ENCODE assay signal across 25 cellular contexts in the genomic region with DNA sequence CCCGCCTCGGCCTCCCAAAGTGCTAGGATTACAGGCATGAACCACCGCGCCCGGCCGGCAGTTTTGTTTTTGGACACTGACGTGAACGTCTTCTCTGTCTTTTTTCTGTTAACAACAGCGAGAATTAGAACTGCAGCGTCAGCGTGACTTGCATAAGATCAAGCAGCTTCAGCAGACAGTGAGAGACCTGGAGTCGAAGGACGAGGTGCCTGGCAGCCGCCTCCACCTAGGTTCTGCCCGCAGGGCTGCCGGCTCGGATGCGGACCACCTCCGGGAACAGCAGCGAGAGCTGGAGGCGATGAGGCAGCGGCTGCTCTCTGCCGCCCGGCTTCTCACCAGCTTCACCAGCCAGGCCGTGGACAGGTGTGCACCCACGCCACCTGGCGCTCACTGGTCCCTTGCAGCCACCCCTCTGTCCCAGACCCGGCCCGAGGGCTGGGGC.
"Had no signal": no experiment of that assay in that cellular context is flagged by ENCODE, and none has a peak within 500 bp of the region (broad histone marks: within the 10 kb centered on the region; RNA-seq: fewer than 3 reads in every experiment).

No MANE protein-coding gene starts in this region.

- H3K27me3 ChIP-seq: ascending aorta, brain microvascular endothelial cell, esophagus squamous epithelium, gastrocnemius medialis, sigmoid colon, testis had no signal

- H3K27ac Mint-ChIP-seq: activated CD4-positive, alpha-beta T cell treated with anti-CD3 and anti-CD28 coated beads, Interleukin-2, amount 10 ng/mL, durations not matched to agents 7 days and 5 days; activated CD8-positive, alpha-beta memory T cell treated with anti-CD3 and anti-CD28 coated beads, Interleukin-2, amount 10 ng/mL, durations not matched to agents 7 days and 5 days; endodermal cell; stimulated activated memory B cell treated with anti-CD40 and anti-IgM and Interleukin-4, amounts not matched to agents 10 μg/mL and 1 μg/mL and 100 μg/mL, for 72 hours; type B pancreatic cell had no signal

- ATAC-seq: activated CD8-positive, alpha-beta memory T cell treated with anti-CD3 and anti-CD28 coated beads, Interleukin-2, amount 10 ng/mL, durations not matched to agents 7 days and 5 days; activated CD8-positive, alpha-beta T cell treated with anti-CD3 and anti-CD28 coated beads for 36 hours; gastrocnemius medialis; left cardiac atrium; stimulated activated memory B cell treated with anti-CD40 and anti-IgM and Interleukin-4, amounts not matched to agents 10 μg/mL and 1 μg/mL and 100 μg/mL, for 72 hours had no signal

- H3K9me3 ChIP-seq: ascending aorta, esophagus squamous epithelium, gastrocnemius medialis, sigmoid colon, testis had no signal

- H3K27me3 Mint-ChIP-seq: activated CD4-positive, alpha-beta T cell treated with anti-CD3 and anti-CD28 coated beads, Interleukin-2, amount 10 ng/mL, durations not matched to agents 7 days and 5 days; activated CD8-positive, alpha-beta memory T cell treated with anti-CD3 and anti-CD28 coated beads, Interleukin-2, amount 10 ng/mL, durations not matched to agents 7 days and 5 days; activated CD8-positive, alpha-beta T cell treated with anti-CD3 and anti-CD28 coated beads for 36 hours; central memory CD8-positive, alpha-beta T cell; stimulated activated memory B cell treated with anti-CD40 and anti-IgM and Interleukin-4, amounts not matched to agents 10 μg/mL and 1 μg/mL and 100 μg/mL, for 72 hours; type B pancreatic cell had no signal

- H3K4me1 ChIP-seq: ascending aorta, esophagus squamous epithelium, gastrocnemius medialis, sigmoid colon, testis had no signal

- H3K4me1 Mint-ChIP-seq: activated CD4-positive, alpha-beta T cell treated with anti-CD3 and anti-CD28 coated beads, Interleukin-2, amount 10 ng/mL, durations not matched to agents 7 days and 5 days; endodermal cell had no signal

- H3K4me2 ChIP-seq: smooth muscle cell had no signal

- DNase-seq: activated CD4-positive, alpha-beta T cell treated with anti-CD3 and anti-CD28 coated beads, Interleukin-2, amount 10 ng/mL, durations not matched to agents 7 days and 5 days; activated CD4-positive, CD25-positive, alpha-beta regulatory T cell treated with anti-CD3 and anti-CD28 coated beads, Interleukin-2, amount 50 U/mL, for 72 hours; activated CD8-positive, alpha-beta memory T cell treated with anti-CD3 and anti-CD28 coated beads, Interleukin-2, amount 10 ng/mL, durations not matched to agents 7 days and 5 days; activated CD8-positive, alpha-beta T cell treated with anti-CD3 and anti-CD28 coated beads for 36 hours; activated gamma-delta T cell; activated naive CD4-positive, alpha-beta T cell treated with anti-CD3 and anti-CD28 coated beads, Interleukin-2, amount 50 U/mL, for 16 hours; activated T-cell treated with anti-CD3 and anti-CD28 coated beads for 4 hours; brain microvascular endothelial cell; endodermal cell; esophagus squamous epithelium; gastrocnemius medialis; left cardiac atrium; mesenchymal stem cell; occipital lobe; sigmoid colon; stimulated activated CD4-positive, alpha-beta T cell treated with anti-CD3 and anti-CD28 coated beads, Interleukin-15, amount 100 ng/mL, for 24 hours; SW 1271; T-helper 2 cell; testis had no signal

- H3K27ac ChIP-seq: ascending aorta, brain microvascular endothelial cell, coronary artery, esophagus squamous epithelium, sigmoid colon, testis had no signal

- H3K4me3 Mint-ChIP-seq: activated CD4-positive, alpha-beta T cell treated with anti-CD3 and anti-CD28 coated beads, Interleukin-2, amount 10 ng/mL, durations not matched to agents 7 days and 5 days; activated CD8-positive, alpha-beta memory T cell treated with anti-CD3 and anti-CD28 coated beads, Interleukin-2, amount 10 ng/mL, durations not matched to agents 7 days and 5 days; activated CD8-positive, alpha-beta T cell treated with anti-CD3 and anti-CD28 coated beads for 36 hours; central memory CD8-positive, alpha-beta T cell; endodermal cell; stimulated activated memory B cell treated with anti-CD40 and anti-IgM and Interleukin-4, amounts not matched to agents 10 μg/mL and 1 μg/mL and 100 μg/mL, for 72 hours; type B pancreatic cell had no signal

- H3K4me3 ChIP-seq: ascending aorta, coronary artery, esophagus squamous epithelium, gastrocnemius medialis, sigmoid colon, smooth muscle cell, testis had no signal

- H3K9me3 Mint-ChIP-seq: activated CD4-positive, alpha-beta T cell treated with anti-CD3 and anti-CD28 coated beads, Interleukin-2, amount 10 ng/mL, durations not matched to agents 7 days and 5 days; activated CD8-positive, alpha-beta T cell treated with anti-CD3 and anti-CD28 coated beads for 36 hours; central memory CD8-positive, alpha-beta T cell; endodermal cell; stimulated activated memory B cell treated with anti-CD40 and anti-IgM and Interleukin-4, amounts not matched to agents 10 μg/mL and 1 μg/mL and 100 μg/mL, for 72 hours; type B pancreatic cell had no signal
